27 cellular contexts compared by ENCODE assay signal in the genomic region with DNA sequence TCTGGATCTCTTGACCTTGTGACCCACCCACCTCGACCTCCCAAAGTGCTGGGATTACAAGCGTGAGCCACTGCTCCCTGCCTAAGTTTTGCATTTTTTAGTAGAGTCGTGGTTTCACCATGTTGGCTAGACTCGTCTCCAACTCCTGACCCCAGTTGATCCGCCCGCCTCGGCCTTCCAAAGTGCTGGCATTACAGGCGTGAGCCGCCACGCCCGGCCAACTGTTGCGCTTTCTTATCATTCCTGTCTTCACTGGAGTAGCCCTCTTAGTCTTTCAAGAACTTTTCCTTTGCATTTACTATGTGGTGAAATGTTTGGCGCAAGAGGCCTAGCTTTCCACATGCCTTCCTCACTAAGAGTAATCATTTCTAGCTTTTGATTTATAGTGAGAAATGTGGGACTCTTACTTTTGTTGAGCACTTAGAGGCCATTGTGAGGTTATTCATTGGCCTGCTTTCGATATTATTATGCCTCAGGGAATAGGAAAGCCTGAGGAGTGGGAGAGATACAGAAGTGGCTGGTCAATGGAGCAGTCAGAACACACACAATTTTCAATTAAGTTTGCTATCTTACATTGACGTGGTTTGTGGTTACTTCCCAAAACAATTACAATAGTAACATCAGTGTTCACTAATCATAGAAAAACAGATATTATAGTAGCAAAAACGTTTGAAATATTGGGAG.
DNase-seq lines count a peak whose midpoint lies in the region; ATAC-seq and TF ChIP-seq lines count a peak whose summit lies in the region.
"Had no signal": no experiment of that assay in that cellular context is flagged by ENCODE, and none has a peak within 500 bp of the region (broad histone marks: within the 10 kb centered on the region; RNA-seq: fewer than 3 reads in every experiment).

No MANE protein-coding gene starts in this region.

- H3K27me3 Mint-ChIP-seq in GM23338 (ENCODE audit: insufficient read depth, low read depth, poor library complexity), result no peaks in the 10 kb centered on the region
- H3K27me3 Mint-ChIP-seq in endothelial cell (ENCODE audit: unreplicated experiment), result peaks cover 2% of the 10 kb centered on the region
- H3K27me3 Mint-ChIP-seq: CD4-positive, alpha-beta T cell had no signal

- H3F3A ChIP-seq in GM23338 (replicated peaks; ENCODE audit: low read depth), result no peaks in the 10 kb centered on the region

- no peaks in the 10 kb centered on the region for H3K9me3 Mint-ChIP-seq in GM23338
- H3K9me3 Mint-ChIP-seq in endothelial cell (ENCODE audit: unreplicated experiment), result no peaks in the 10 kb centered on the region
- H3K9me3 Mint-ChIP-seq: CD4-positive, alpha-beta T cell had no signal

- BruUV-seq in A673 (replicated peaks; lab: Mats Ljungman, UMichigan), result no TSS peak

- POLR2A ChIA-PET in A673 (lab: Charles Lee; ENCODE audit: low non-redundant PET), result no interaction called here

- H3K4me3 ChIP-seq in GM23338, result no peak overlapping the region
- no peak overlapping the region for H3K4me3 ChIP-seq in HL-60 (replicated peaks; ENCODE audit: insufficient read depth, low read length)
- no peak overlapping the region for H3K4me3 ChIP-seq in osteoblast (ENCODE audit: insufficient read depth, low read length)
- no peak overlapping the region for H3K4me3 ChIP-seq in A673 (ENCODE audit: low read depth, low read length, poor library complexity, severe bottlenecking)
- H3K4me3 ChIP-seq in Karpas-422 (ENCODE audit: low read length), result no peak overlapping the region
- H3K4me3 ChIP-seq: BLaER1, GM12878 had no signal

- TF ChIP-seq CTCF in GM23338 (conservative IDR thresholded peaks at IDR 0.05; ENCODE audit: low read depth in 2 of 2) (no peak), HL-60 (IDR thresholded peaks at IDR 0.05; ENCODE audit: insufficient read depth, low read length) (no peak), endothelial cell (IDR thresholded peaks at IDR 0.05; ENCODE audit: unreplicated experiment) (no peak), osteoblast (IDR thresholded peaks at IDR 0.05; ENCODE audit: extremely low read depth, low read depth, low read length) (no peak), A673 (conservative IDR thresholded peaks at IDR 0.05; ENCODE audit: low read depth, low read length) (no peak)

- H3K36me3 ChIP-seq in GM23338 (ENCODE audit: insufficient read depth), result peaks cover 6% of the 10 kb centered on the region; the same call in 1 of the 2 replicates
- peaks cover 5% of the 10 kb centered on the region for H3K36me3 ChIP-seq in osteoblast (ENCODE audit: insufficient read depth, low read length)
- peaks cover 3% of the 10 kb centered on the region for H3K36me3 ChIP-seq in A673 (ENCODE audit: insufficient read depth, low read length, poor library complexity, severe bottlenecking)
- peaks cover 12% of the 10 kb centered on the region; the same call in 1 of the 2 replicates for H3K36me3 ChIP-seq in Karpas-422 (ENCODE audit: insufficient read depth, low read length)

- H3K4me2 ChIP-seq in GM23338, result no peak overlapping the region
- H3K4me2 ChIP-seq in osteoblast (ENCODE audit: insufficient read depth, low read length), result no peak overlapping the region
- no peak overlapping the region for H3K4me2 ChIP-seq in Karpas-422 (ENCODE audit: low read depth, low read length, poor library complexity, severe bottlenecking)
- H3K4me2 ChIP-seq: BLaER1 had no signal

- 0 out of 2 replicates have a peak, but pooled peaks cover 6% of the 10 kb centered on the region for H3K79me2 ChIP-seq in GM23338 (replicated peaks; ENCODE audit: insufficient read depth)
- H3K79me2 ChIP-seq in osteoblast (ENCODE audit: insufficient read depth, low read length), result no peaks in the 10 kb centered on the region
- H3K79me2 ChIP-seq in Karpas-422 (ENCODE audit: low read length), result peaks cover 13% of the 10 kb centered on the region; the same call in 1 of the 2 replicates

- intact Hi-C loops in A673 (cut with micrococcal nuclease; ENCODE audit: unreplicated experiment), result no loop called here

- H3K27me3 ChIP-seq in GM23338 (ENCODE audit: insufficient read depth), result no peaks in the 10 kb centered on the region
- no peaks in the 10 kb centered on the region for H3K27me3 ChIP-seq in HL-60 (ENCODE audit: insufficient read depth, poor library complexity, severe bottlenecking)
- H3K27me3 ChIP-seq in osteoblast (ENCODE audit: insufficient read depth, low read length), result no peaks in the 10 kb centered on the region
- H3K27me3 ChIP-seq in A673 (replicated peaks; ENCODE audit: insufficient read depth, low read depth, low read length, poor library complexity), result no peaks in the 10 kb centered on the region
- H3K27me3 ChIP-seq in Karpas-422 (ENCODE audit: low read length), result no peaks in the 10 kb centered on the region
- H3K27me3 ChIP-seq: BLaER1 had no signal

- H3K4me1 ChIP-seq in GM23338 (ENCODE audit: insufficient read depth), result no peaks in the 10 kb centered on the region
- peaks cover 9% of the 10 kb centered on the region for H3K4me1 ChIP-seq in osteoblast (ENCODE audit: insufficient read depth, low read length)
- H3K4me1 ChIP-seq in A673 (ENCODE audit: insufficient read depth, low read length, poor library complexity, severe bottlenecking), result no peaks in the 10 kb centered on the region
- peaks cover 3% of the 10 kb centered on the region; the same call in 1 of the 2 replicates for H3K4me1 ChIP-seq in Karpas-422 (ENCODE audit: low read length)
- H3K4me1 ChIP-seq: BLaER1, Caco-2 had no signal

- H3K36me3 Mint-ChIP-seq in GM23338 (ENCODE audit: low read depth) (no peaks in the 10 kb centered on the region), endothelial cell (ENCODE audit: low read depth, unreplicated experiment) (peaks cover 3% of the 10 kb centered on the region)

- no peak overlapping the region for H3K27ac ChIP-seq in GM23338 (ENCODE audit: low read depth)
- peak overlapping the region; percentile 1; the same call in 1 of the 2 replicates for H3K27ac ChIP-seq in HL-60 (replicated peaks)
- H3K27ac ChIP-seq in osteoblast (ENCODE audit: low read depth, low read length), result no peak overlapping the region
- no peak overlapping the region for H3K27ac ChIP-seq in A673 (ENCODE audit: low read depth, low read length, poor library complexity, severe bottlenecking)
- H3K27ac ChIP-seq in Karpas-422 (ENCODE audit: low read length), result no peak overlapping the region
- H3K27ac ChIP-seq: BLaER1, RWPE1 had no signal

- H3K9me3 ChIP-seq in osteoblast (ENCODE audit: low read depth, low read length) (no peaks in the 10 kb centered on the region), A673 (ENCODE audit: low read depth, low read length, poor library complexity, severe bottlenecking) (no peaks in the 10 kb centered on the region), Karpas-422 (ENCODE audit: low read length) (no peaks in the 10 kb centered on the region)
- H3K9me3 ChIP-seq: BLaER1, Caco-2 had no signal

- H3K9ac ChIP-seq in Karpas-422 (ENCODE audit: low read length), result no peak overlapping the region
- H3K9ac ChIP-seq: BLaER1 had no signal

- H3K9me2 ChIP-seq in GM23338 (ENCODE audit: insufficient read depth) (no peaks in the 10 kb centered on the region), Karpas-422 (replicated peaks; ENCODE audit: insufficient read depth, low read length) (no peaks in the 10 kb centered on the region)

- ATAC-seq in GM23338, result no peak
- ATAC-seq: GM12878, HCT116, SK-N-SH treated with all-trans-retinoic acid at 6 μM for 48 hours had no signal

- no peak overlapping the region for H2AFZ ChIP-seq in GM23338
- H2AFZ ChIP-seq in osteoblast (ENCODE audit: low read length), result no peak overlapping the region
- H2AFZ ChIP-seq in Karpas-422 (ENCODE audit: low read length), result no peak overlapping the region

- H3K4me1 Mint-ChIP-seq in GM23338 (no peaks in the 10 kb centered on the region), endothelial cell (ENCODE audit: unreplicated experiment) (no peaks in the 10 kb centered on the region)

- H3K4me3 Mint-ChIP-seq in GM23338 (no peak overlapping the region), endothelial cell (ENCODE audit: unreplicated experiment) (peak overlapping the region; percentile 25)
- H3K4me3 Mint-ChIP-seq: CD4-positive, alpha-beta T cell had no signal

- H4K20me1 ChIP-seq in GM23338 (replicated peaks; ENCODE audit: insufficient read depth) (no peaks in the 10 kb centered on the region; the same call in 1 of the 2 replicates), osteoblast (ENCODE audit: insufficient read depth, low read length) (no peaks in the 10 kb centered on the region), Karpas-422 (ENCODE audit: insufficient read depth, low read depth, low read length) (no peaks in the 10 kb centered on the region)
- H4K20me1 ChIP-seq: BLaER1 had no signal

- no peak for DNase-seq in GM23338 (ENCODE audit: low spot score)
- DNase-seq in HL-60 (ENCODE audit: low read depth in 1 of 2, low spot score in 1 of 2), result peak in 1 of 2 experiments; percentile 28
- no peak for DNase-seq in endothelial cell (ENCODE audit: low spot score)
- peak; percentile 3 for DNase-seq in osteoblast (ENCODE audit: insufficient read length, low spot score, missing footprints)
- no peak for DNase-seq in A673 (ENCODE audit: low spot score)
- no peak for DNase-seq in NCI-H2196 (lab: John Stamatoyannopoulos, UW; ENCODE audit: unreplicated experiment)
- DNase-seq in Karpas-422, result no peak
- DNase-seq: ACHN; CD4-positive, alpha-beta T cell; DMS 273 treated with DMSO at 0.1 percent for 48 hours; DND-41; GOT3; MM.1S; NCI-H1092 treated with DMSO at 0.1 percent for 48 hours; NCI-H1436 treated with DMSO at 0.1 percent for 48 hours; NCI-H1930; NCI-H2227 treated with DMSO at 0.1 percent for 48 hours; NCI-H510A; NCI-H774; NK-92 treated with Interleukin-12 subunit alpha and Interleukin-12 subunit beta, amount 100 ng/mL, for 24 hours; SHP77 treated with DMSO at 0.1 percent for 48 hours had no signal

- peak overlapping the region; percentile 68; the same call in 1 of the 2 replicates for H3K27ac Mint-ChIP-seq in GM23338
- no peak overlapping the region for H3K27ac Mint-ChIP-seq in endothelial cell (ENCODE audit: unreplicated experiment)
- H3K27ac Mint-ChIP-seq: CD4-positive, alpha-beta T cell had no signal

- CTCF ChIA-PET in A673 (lab: Charles Lee), result no interaction called here

TF ChIP-seq in GM23338, 12 proteins besides CTCF, POLR2A, EP300 and RAD21 (continues in another document):
- TF ChIP-seq, protein P1, sequence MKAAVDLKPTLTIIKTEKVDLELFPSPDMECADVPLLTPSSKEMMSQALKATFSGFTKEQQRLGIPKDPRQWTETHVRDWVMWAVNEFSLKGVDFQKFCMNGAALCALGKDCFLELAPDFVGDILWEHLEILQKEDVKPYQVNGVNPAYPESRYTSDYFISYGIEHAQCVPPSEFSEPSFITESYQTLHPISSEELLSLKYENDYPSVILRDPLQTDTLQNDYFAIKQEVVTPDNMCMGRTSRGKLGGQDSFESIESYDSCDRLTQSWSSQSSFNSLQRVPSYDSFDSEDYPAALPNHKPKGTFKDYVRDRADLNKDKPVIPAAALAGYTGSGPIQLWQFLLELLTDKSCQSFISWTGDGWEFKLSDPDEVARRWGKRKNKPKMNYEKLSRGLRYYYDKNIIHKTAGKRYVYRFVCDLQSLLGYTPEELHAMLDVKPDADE (IDR thresholded peaks at IDR 0.05), result no peak
- TF ChIP-seq ZNF114 (CRISPR knock-in tag; IDR thresholded peaks at IDR 0.05) (no peak), NANOG (IDR thresholded peaks at IDR 0.05; ENCODE audit: borderline replicate concordance) (no peak)
